ENCODE assay signal across 1 cellular context in the genomic region with DNA sequence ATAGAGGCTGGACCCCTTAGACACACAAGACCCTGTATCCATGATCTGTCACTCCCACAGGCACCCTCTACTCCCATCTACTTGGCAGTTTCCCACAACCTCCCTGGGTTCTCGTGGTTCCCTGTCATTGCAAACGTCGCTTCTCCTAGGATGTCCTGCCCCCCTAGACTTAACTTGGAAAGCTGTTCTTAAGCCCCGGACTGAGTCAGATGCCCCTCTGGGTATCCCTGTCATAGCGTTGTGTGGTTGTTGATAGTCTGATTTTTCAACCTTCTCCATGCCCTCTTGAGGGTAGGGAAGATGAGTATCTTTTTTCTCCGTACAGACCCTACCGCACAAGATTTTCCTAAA.
TF ChIP-seq lines count a peak whose summit lies in the region.

No MANE protein-coding gene starts in this region.

TF ChIP-seq in GM23338, 12 proteins besides CTCF, POLR2A, EP300 and RAD21 (continued from another document):
- TF ChIP-seq CREB1 (CRISPR knock-in tag; IDR thresholded peaks at IDR 0.05; ENCODE audit: low read depth) (no peak), JUNB (IDR thresholded peaks at IDR 0.05; ENCODE audit: unreplicated experiment) (no peak), REST (IDR thresholded peaks at IDR 0.05; ENCODE audit: unreplicated experiment) (no peak)
- TF ChIP-seq, protein P1, sequence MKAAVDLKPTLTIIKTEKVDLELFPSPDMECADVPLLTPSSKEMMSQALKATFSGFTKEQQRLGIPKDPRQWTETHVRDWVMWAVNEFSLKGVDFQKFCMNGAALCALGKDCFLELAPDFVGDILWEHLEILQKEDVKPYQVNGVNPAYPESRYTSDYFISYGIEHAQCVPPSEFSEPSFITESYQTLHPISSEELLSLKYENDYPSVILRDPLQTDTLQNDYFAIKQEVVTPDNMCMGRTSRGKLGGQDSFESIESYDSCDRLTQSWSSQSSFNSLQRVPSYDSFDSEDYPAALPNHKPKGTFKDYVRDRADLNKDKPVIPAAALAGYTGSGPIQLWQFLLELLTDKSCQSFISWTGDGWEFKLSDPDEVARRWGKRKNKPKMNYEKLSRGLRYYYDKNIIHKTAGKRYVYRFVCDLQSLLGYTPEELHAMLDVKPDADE (IDR thresholded peaks at IDR 0.05) = no peak
